In the genomic region with DNA sequence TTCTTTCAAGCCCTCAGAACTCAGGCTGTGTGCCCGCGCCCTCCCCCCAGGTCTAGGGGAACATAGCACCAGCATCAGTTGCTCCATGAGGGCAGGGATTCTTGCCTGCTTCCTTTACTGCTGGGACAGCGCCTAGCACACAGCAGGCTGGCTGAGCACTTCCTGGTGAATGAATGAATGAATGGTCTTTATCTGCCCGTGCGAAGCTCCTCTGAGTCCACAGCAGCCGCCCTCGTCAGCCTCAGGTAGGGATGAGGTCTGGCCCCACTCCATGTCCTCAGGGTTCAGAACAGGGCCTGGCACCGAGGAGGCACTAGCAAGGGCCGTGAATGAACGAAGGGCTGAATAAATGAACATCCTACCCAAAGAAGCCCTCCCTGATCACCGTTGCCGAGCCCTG, we compare ENCODE assay signal across 19 cellular contexts. TPM values are rescaled to one million over a fixed set of nuclear protein-coding genes. Genes with fewer than 3 reads are reported as not detected.
DNase-seq lines count a peak whose midpoint lies in the region; ATAC-seq, FAIRE-seq and TF ChIP-seq lines count a peak whose summit lies in the region.
"Had no signal": no experiment of that assay in that cellular context is flagged by ENCODE, and none has a peak within 500 bp of the region (broad histone marks: within the 10 kb centered on the region; RNA-seq: fewer than 3 reads in every experiment).

No MANE protein-coding gene starts in this region.

- H3K36me3 ChIP-seq in K562 (ENCODE audit: control insufficient read depth, insufficient read depth, low read length) (peaks cover 25% of the 10 kb centered on the region; the same call in 2 of the 3 replicates), mucosa of rectum (ENCODE audit: control insufficient read depth in 2 of 2, insufficient read depth in 2 of 2, low read length in 2 of 2) (peaks cover 3 to 4% of the 10 kb centered on the region in 2 donors)
- H3K36me3 ChIP-seq: gastrocnemius medialis, thoracic aorta had no signal

- H3K9me3 ChIP-seq in K562 (replicated peaks; ENCODE audit: control insufficient read depth, insufficient read depth, low read depth, low read length) (no peaks in the 10 kb centered on the region), mucosa of rectum (ENCODE audit: control insufficient read depth in 2 of 2, low read length in 2 of 2) (no peaks in the 10 kb centered on the region)
- H3K9me3 ChIP-seq: gastrocnemius medialis, thoracic aorta had no signal

- H3K4me2 ChIP-seq in K562 (ENCODE audit: insufficient read depth, low read length) = no peak overlapping the region

- no peak for FAIRE-seq in K562 (lab: Jason Lieb, UNC)

- TF ChIP-seq POLR2A in K562 (conservative IDR thresholded peaks at IDR 0.05) = no peak

- no peak for TF ChIP-seq EP300 in K562 (IDR thresholded peaks at IDR 0.05; ENCODE audit: low read length)

- no peak overlapping the region for H2AFZ ChIP-seq in K562 (ENCODE audit: low read depth, low read length)

- in situ Hi-C loops in K562 (cut with MboI) = no loop called here

- BruUV-seq in K562 (replicated peaks; lab: Mats Ljungman, UMichigan) = no TSS peak

- CTCF ChIA-PET in K562 (lab: Yijun Ruan, JAX; ENCODE audit: low intra/inter-chr PET ratio) = no interaction called here

- H3K4me3 Mint-ChIP-seq in natural killer cell = no peak overlapping the region
- no peak overlapping the region for H3K4me3 Mint-ChIP-seq in natural killer cell treated with Interleukin-12 subunit alpha and Interleukin-12 subunit beta and Interleukin-15 and Interleukin-18, amount 100 ng/mL, for 72 hours
- no peak overlapping the region for H3K4me3 Mint-ChIP-seq in type B pancreatic cell
- H3K4me3 Mint-ChIP-seq: activated T-cell treated with anti-CD3 and anti-CD28 coated beads, Interleukin-2, amount 50 U/mL, for 4 hours; CD4-positive, alpha-beta memory T cell; HFFc6 had no signal

- H3K9ac ChIP-seq in K562 (ENCODE audit: insufficient read depth in 1 of 2, low read depth in 2 of 2, low read length in 2 of 2) (peak overlapping the region in 1 of 2 experiments; percentile 29; a peak in 1 of 4 replicates), mucosa of rectum (ENCODE audit: low read depth in 1 of 2, low read length in 2 of 2) (peak overlapping the region in 1 of 2 donors; percentile 58)

- POLR2A ChIA-PET in K562 (lab: Yijun Ruan, JAX) = interaction anchor here (0.5 to 1.2 kb wide), 3 partner anchors 11 to 888 kb away, joined by 3 to 4 read pairs (median 4); no protein-coding TSS in a partner anchor

- DNase-seq in natural killer cell (no peak), K562 (ENCODE audit: extremely low read depth in 1 of 4, low spot score in 3 of 4) (no peak), type B pancreatic cell (ENCODE audit: extremely low spot score, unreplicated experiment) (no peak), NCI-H82 (lab: John Stamatoyannopoulos, UW) (no peak), activated T-cell treated with anti-CD3 and anti-CD28 coated beads for 4 hours (no peak), hypothalamus (lab: John Stamatoyannopoulos, UW) (no peak)
- DNase-seq in natural killer cell treated with Interleukin-12 subunit alpha and Interleukin-12 subunit beta and Interleukin-15 and Interleukin-18, amount 100 ng/mL, for 72 hours (ENCODE audit: low spot score) = no peak
- DNase-seq: activated CD4-positive, alpha-beta T cell treated with anti-CD3 and anti-CD28 coated beads, Interleukin-2, amount 50 U/mL, for 4 hours; activated T-cell treated with anti-CD3 and anti-CD28 coated beads, Interleukin-2, amount 50 U/mL, for 4 hours; CD4-positive, alpha-beta memory T cell; erythroblast; gastrocnemius medialis; HFFc6; NCI-H1105; NCI-H2081 treated with DMSO at 0.1 percent for 48 hours; NCI-H524 treated with DMSO at 0.1 percent for 48 hours; retina had no signal

- H3K27ac Mint-ChIP-seq in natural killer cell (peak overlapping the region; percentile 63 to 81), type B pancreatic cell (peak overlapping the region; percentile 38)
- H3K27ac Mint-ChIP-seq in natural killer cell treated with Interleukin-12 subunit alpha and Interleukin-12 subunit beta and Interleukin-15 and Interleukin-18, amount 100 ng/mL, for 72 hours = peak overlapping the region in 1 of 2 donors; percentile 41
- H3K27ac Mint-ChIP-seq: HFFc6 had no signal

- TF ChIP-seq RAD21 in K562 (CRISPR knock-in tag; conservative IDR thresholded peaks at IDR 0.05 in 1 of 2, IDR thresholded peaks at IDR 0.05 in 1 of 2) = no peak

- H3K36me3 Mint-ChIP-seq in natural killer cell = no peaks in the 10 kb centered on the region
- no peaks in the 10 kb centered on the region for H3K36me3 Mint-ChIP-seq in natural killer cell treated with Interleukin-12 subunit alpha and Interleukin-12 subunit beta and Interleukin-15 and Interleukin-18, amount 100 ng/mL, for 72 hours
- H3K36me3 Mint-ChIP-seq in type B pancreatic cell = peaks cover 4% of the 10 kb centered on the region

- H3K27me3 ChIP-seq in K562 (ENCODE audit: control insufficient read depth in 2 of 2, insufficient read depth in 2 of 2, low read length in 2 of 2) = no peaks in the 10 kb centered on the region
- no peaks in the 10 kb centered on the region for H3K27me3 ChIP-seq in mucosa of rectum (ENCODE audit: control insufficient read depth in 2 of 2, insufficient read depth in 2 of 2, low read length in 2 of 2)
- H3K27me3 ChIP-seq: gastrocnemius medialis had no signal

- H3K9me3 Mint-ChIP-seq in natural killer cell = no peaks in the 10 kb centered on the region
- H3K9me3 Mint-ChIP-seq in natural killer cell treated with Interleukin-12 subunit alpha and Interleukin-12 subunit beta and Interleukin-15 and Interleukin-18, amount 100 ng/mL, for 72 hours = no peaks in the 10 kb centered on the region
- H3K9me3 Mint-ChIP-seq in type B pancreatic cell = no peaks in the 10 kb centered on the region
- H3K9me3 Mint-ChIP-seq: activated T-cell treated with anti-CD3 and anti-CD28 coated beads, Interleukin-2, amount 50 U/mL, for 4 hours; HFFc6 had no signal

- H3K9me1 ChIP-seq in K562 (ENCODE audit: control insufficient read depth, insufficient read depth, low read length) = no peaks in the 10 kb centered on the region

- H3K4me1 ChIP-seq in K562 (replicated peaks in 1 of 2; ENCODE audit: control insufficient read depth in 2 of 2, insufficient read depth in 2 of 2, low read length in 2 of 2) (peaks cover 15 to 22% of the 10 kb centered on the region in 2 experiments; a peak in 4 of 5 replicates), mucosa of rectum (ENCODE audit: control insufficient read depth in 2 of 2, insufficient read depth in 2 of 2, low read length in 2 of 2) (peaks cover 43 to 66% of the 10 kb centered on the region in 2 donors)

- no peak for TF ChIP-seq CTCF in natural killer cell (IDR thresholded peaks at IDR 0.05)
- TF ChIP-seq CTCF in K562 (IDR thresholded peaks at IDR 0.05 in 2 of 3, conservative IDR thresholded peaks at IDR 0.05 in 1 of 3; ENCODE audit: insufficient read depth in 2 of 3, low read depth in 1 of 3, low read length in 3 of 3) = no peak
- TF ChIP-seq CTCF in type B pancreatic cell (conservative IDR thresholded peaks at IDR 0.05) = no peak

- H3K4me1 Mint-ChIP-seq in natural killer cell (peaks cover 78 to 82% of the 10 kb centered on the region in 2 donors), type B pancreatic cell (ENCODE audit: unreplicated experiment) (peaks cover 17% of the 10 kb centered on the region)
- peaks cover 43 to 59% of the 10 kb centered on the region in 2 donors for H3K4me1 Mint-ChIP-seq in natural killer cell treated with Interleukin-12 subunit alpha and Interleukin-12 subunit beta and Interleukin-15 and Interleukin-18, amount 100 ng/mL, for 72 hours (ENCODE audit: low read depth in 2 of 2)

- H3K27ac ChIP-seq in K562 (ENCODE audit: extremely low read depth, low read depth, low read length) (no peak overlapping the region), mucosa of rectum (ENCODE audit: low read depth in 2 of 2, low read length in 2 of 2) (peak overlapping the region; percentile 63 to 76)
- H3K27ac ChIP-seq: gastrocnemius medialis, thoracic aorta had no signal

- intact Hi-C loops in natural killer cell (cut with micrococcal nuclease) = no loop called here
- intact Hi-C loops in K562 (cut with micrococcal nuclease) = no loop called here

- H3K4me3 ChIP-seq in K562 (no peak overlapping the region), mucosa of rectum (ENCODE audit: low read length in 2 of 2) (no peak overlapping the region)
- H3K4me3 ChIP-seq: gastrocnemius medialis, thoracic aorta had no signal

- H3K27me3 Mint-ChIP-seq in natural killer cell (ENCODE audit: low read depth in 2 of 2) (no peaks in the 10 kb centered on the region), type B pancreatic cell (no peaks in the 10 kb centered on the region)
- H3K27me3 Mint-ChIP-seq in natural killer cell treated with Interleukin-12 subunit alpha and Interleukin-12 subunit beta and Interleukin-15 and Interleukin-18, amount 100 ng/mL, for 72 hours = no peaks in the 10 kb centered on the region
- H3K27me3 Mint-ChIP-seq: CD4-positive, alpha-beta memory T cell had no signal

- ATAC-seq in natural killer cell (no peak), K562 (no peak)
- ATAC-seq in natural killer cell treated with Interleukin-12 subunit alpha and Interleukin-12 subunit beta and Interleukin-15 and Interleukin-18, amount 100 ng/mL, for 72 hours = no peak
- ATAC-seq: activated T-cell treated with anti-CD3 and anti-CD28 coated beads, Interleukin-2, amount 50 U/mL, for 4 hours; gastrocnemius medialis had no signal

- peaks cover 14% of the 10 kb centered on the region; the same call in 1 of the 2 replicates for H4K20me1 ChIP-seq in K562 (replicated peaks; ENCODE audit: control insufficient read depth, insufficient read depth, low read length)

- WGBS in K562 (ENCODE audit: insufficient coverage, low coverage, missing lambda C conversion rate) = 82% methylated on average over 11 of the region's 12 CpGs

- peaks cover 24% of the 10 kb centered on the region for H3K79me2 ChIP-seq in K562 (ENCODE audit: control insufficient read depth, insufficient read depth, low read length)

RNA-seq across cellular contexts. Expression of gene ARRB1, which starts 27.3 kb away (rescaled TPM):
- 100 to 1,000 TPM; 128 to 200 (median 174) TPM for total RNA-seq in natural killer cell
- 10 to 100 TPM; 47.8 to 54.5 TPM for total RNA-seq in natural killer cell treated with Interleukin-12 subunit alpha and Interleukin-12 subunit beta and Interleukin-15 and Interleukin-18, amount 100 ng/mL, for 72 hours
- total RNA-seq in K562 (2011; cell fraction: chromatin; rRNA removed; ENCODE audit: low replicate concordance) = 58.4 and 169 TPM in 2 replicates
- 93.3 and 107 TPM in 2 replicates for total RNA-seq in K562 (2011; cell fraction: nucleolus; rRNA removed)
- 70.8 and 73.7 TPM in 2 replicates for total RNA-seq in K562 (2011; cell fraction: nucleoplasm; rRNA removed)
- 21.8 and 27.6 TPM in 2 replicates for total RNA-seq in K562 (2014; rRNA removed)
- total RNA-seq in K562 (2014; rRNA removed; fragmentation: Illumina TruSeq; extraction: Trizol) = 22.9 and 28.5 TPM in 2 replicates
- 41.7 and 43.5 TPM in 2 replicates for total RNA-seq in K562 (2015; rRNA removed; fragmentation: Illumina TruSeq; extraction: Trizol)
- total RNA-seq in K562 (2021) = 43.6 and 45.4 TPM in 2 replicates
- 26.2 and 30.8 TPM in 2 replicates for polyA plus RNA-seq in K562 (2011; rRNA removed)
- 28.6 and 44.2 TPM in 2 replicates for polyA plus RNA-seq in K562 (2011; cell fraction: cytosol; rRNA removed)
- 30.8 and 44.9 TPM in 2 replicates for polyA plus RNA-seq in K562 (2011; cell fraction: nucleus; rRNA removed)
- polyA plus RNA-seq in K562 (2012) = 33.4 and 35.1 TPM in 2 replicates
- 35.6 and 38.4 TPM in 2 replicates for polyA plus RNA-seq in K562 (2014; fragmentation: Illumina TruSeq; extraction: Trizol)
- polyA plus RNA-seq in K562 (2014; fragmentation: Nextera tagmentation; extraction: Ambion mirVana) = 10 to 100 TPM in 1 of 2 experiments, 1 to 10 TPM in 1; 6.6 to 13.1 TPM
- polyA plus RNA-seq in K562 (2014; rRNA removed) = 24.2 and 30.6 TPM in 2 replicates
- polyA minus RNA-seq in K562 (2011; rRNA and poly(A)+ RNA removed) = 80.3 and 121 TPM in 2 replicates
- polyA minus RNA-seq in K562 (2011; cell fraction: cytosol; rRNA and poly(A)+ RNA removed) = 31.7 and 45.7 TPM in 2 replicates
- polyA minus RNA-seq in K562 (2011; cell fraction: nucleus; rRNA and poly(A)+ RNA removed) = 63.5 and 65.3 TPM in 2 replicates
- total RNA-seq in type B pancreatic cell (ENCODE audit: low replicate concordance) = 32.7 and 32.8 TPM in 2 replicates
